ENCODE assay signal across 14 cellular contexts in genomic region chr7:141675431-141676210, GRCh38. TPM values are rescaled to one million over a fixed set of nuclear protein-coding genes. Genes with fewer than 3 reads are reported as not detected.
DNase-seq lines count a peak whose midpoint lies in the region; ATAC-seq and TF ChIP-seq lines count a peak whose summit lies in the region.
"Had no signal": no experiment of that assay in that cellular context is flagged by ENCODE, and none has a peak within 500 bp of the region (broad histone marks: within the 10 kb centered on the region; RNA-seq: fewer than 3 reads in every experiment).

No MANE protein-coding gene starts in this region.

- intact Hi-C loops in heart right ventricle (cut with DNase I): no loop called here
- intact Hi-C loops in left ventricle myocardium superior (cut with micrococcal nuclease): no loop called here
- intact Hi-C loops in activated CD4-positive, alpha-beta memory T cell treated with anti-CD3 and anti-CD28 coated beads for 36 hours (cut with micrococcal nuclease): no loop called here

- CTCF ChIA-PET in activated CD4-positive, alpha-beta memory T cell treated with anti-CD3 and anti-CD28 coated beads for 36 hours (lab: Charles Lee): interaction anchor here (0.6 to 1.7 kb wide), 3 partner anchors 21 to 80 kb away, joined by 3 to 9 read pairs (median 7); partner anchors contain the start of gene SSBP1

- peak overlapping the region in 9 of 10 donors; percentile 55 to 88 (median 73) for H3K27ac ChIP-seq in heart right ventricle
- peak overlapping the region; percentile 74 for H3K27ac ChIP-seq in layer of hippocampus (ENCODE audit: low read depth, low read length)
- H3K27ac ChIP-seq in temporal lobe (ENCODE audit: low read depth, low read length): peak overlapping the region; percentile 82

- peaks cover 0 to 56% (median 0%) of the 10 kb centered on the region in 9 donors for H3K36me3 ChIP-seq in heart right ventricle

- H3K4me1 ChIP-seq in heart right ventricle: peaks cover 0 to 48% (median 11%) of the 10 kb centered on the region in 9 donors
- H3K4me1 ChIP-seq: HAP-1 had no signal

- ATAC-seq in heart right ventricle (no peak), left ventricle myocardium superior (no peak)

- POLR2A ChIA-PET in activated CD4-positive, alpha-beta memory T cell treated with anti-CD3 and anti-CD28 coated beads for 36 hours (lab: Charles Lee): no interaction called here

- no peak overlapping the region for H3K4me3 Mint-ChIP-seq in activated CD4-positive, alpha-beta memory T cell treated with anti-CD3 and anti-CD28 coated beads for 36 hours
- H3K4me3 Mint-ChIP-seq: nephron had no signal

- H3K36me3 Mint-ChIP-seq in activated CD4-positive, alpha-beta memory T cell treated with anti-CD3 and anti-CD28 coated beads for 36 hours: peaks cover 5% of the 10 kb centered on the region

- no peak overlapping the region for H3K4me3 ChIP-seq in heart right ventricle
- H3K4me3 ChIP-seq: HAP-1 had no signal

- H3K9me3 ChIP-seq in heart right ventricle: no peaks in the 10 kb centered on the region
- H3K9me3 ChIP-seq: HAP-1 had no signal

- H3K27me3 ChIP-seq in heart right ventricle: no peaks in the 10 kb centered on the region
- H3K27me3 ChIP-seq in layer of hippocampus (ENCODE audit: control insufficient read depth, insufficient read depth, low read length): no peaks in the 10 kb centered on the region

- 86 to 87% methylated on average over 6 of the region's 6 CpGs for WGBS in heart right ventricle, 2 donors

- peaks cover 20% of the 10 kb centered on the region for H3K4me1 Mint-ChIP-seq in activated CD4-positive, alpha-beta memory T cell treated with anti-CD3 and anti-CD28 coated beads for 36 hours (ENCODE audit: low read depth)

- no peaks in the 10 kb centered on the region for H3K27me3 Mint-ChIP-seq in activated CD4-positive, alpha-beta memory T cell treated with anti-CD3 and anti-CD28 coated beads for 36 hours

- no peak for TF ChIP-seq CTCF in heart right ventricle (IDR thresholded peaks at IDR 0.05)

- DNase-seq in heart right ventricle (no peak), left ventricle myocardium superior (no peak), NCI-H2171 (lab: John Stamatoyannopoulos, UW) (no peak), T-helper 9 cell (no peak), GM03348 (ENCODE audit: low spot score) (no peak)
- DNase-seq in activated CD4-positive, alpha-beta memory T cell treated with anti-CD3 and anti-CD28 coated beads for 36 hours: peak; percentile 52
- DNase-seq: KG1; SHP77; stimulated activated naive CD4-positive, alpha-beta T cell had no signal

- H3K9me3 Mint-ChIP-seq in activated CD4-positive, alpha-beta memory T cell treated with anti-CD3 and anti-CD28 coated beads for 36 hours: no peaks in the 10 kb centered on the region
- H3K9me3 Mint-ChIP-seq: nephron had no signal

- H3K27ac Mint-ChIP-seq in activated CD4-positive, alpha-beta memory T cell treated with anti-CD3 and anti-CD28 coated beads for 36 hours: peak overlapping the region; percentile 74

RNA-seq across cellular contexts. Expression of gene DENND11, which starts 26.3 kb away (rescaled TPM):
- total RNA-seq in heart right ventricle (10 to 100 TPM in 4 of 10 donors, 1 to 10 TPM in 6; 6.7 to 11.5 (median 9.3) TPM), left ventricle myocardium superior (10.8 TPM), temporal lobe (30.0 TPM)
- polyA plus RNA-seq in heart right ventricle: 1 to 10 TPM; 2.7 to 3.4 TPM
- 10 to 100 TPM; 27.5 to 28.9 TPM for total RNA-seq in activated CD4-positive, alpha-beta memory T cell treated with anti-CD3 and anti-CD28 coated beads for 36 hours

RNA-seq across cellular contexts. Expression of gene WEE2, which starts 32.5 kb away (rescaled TPM):
- total RNA-seq in heart right ventricle: under 1 TPM in 1 of 10 donors, not detected in 9; 0.12 TPM
- not detected for polyA plus RNA-seq in heart right ventricle
- not detected for total RNA-seq in left ventricle myocardium superior
- total RNA-seq in activated CD4-positive, alpha-beta memory T cell treated with anti-CD3 and anti-CD28 coated beads for 36 hours: not detected
- 0.49 TPM for total RNA-seq in temporal lobe
- total RNA-seq: epithelial cell of proximal tubule had no signal
